8 cellular contexts compared by ENCODE assay signal in genomic region chr14:104864267-104865068, GRCh38. TPM values are rescaled to one million over a fixed set of nuclear protein-coding genes. Genes with fewer than 3 reads are reported as not detected.
DNase-seq lines count a peak whose midpoint lies in the region; ATAC-seq and TF ChIP-seq lines count a peak whose summit lies in the region.

No MANE protein-coding gene starts in this region.

- ATAC-seq in Right ventricle myocardium inferior (no peak), HG03460 (IDR thresholded peaks at IDR 0.05; ENCODE audit: unreplicated experiment) (no peak)

- no peak overlapping the region for H3K27ac Mint-ChIP-seq in activated CD4-positive, alpha-beta T cell treated with anti-CD3 and anti-CD28 coated beads, Interleukin-2, amount 10 ng/mL, durations not matched to agents 7 days and 5 days

- peak overlapping the region; percentile 34 for H3K4me3 Mint-ChIP-seq in activated CD4-positive, alpha-beta T cell treated with anti-CD3 and anti-CD28 coated beads, Interleukin-2, amount 10 ng/mL, durations not matched to agents 7 days and 5 days

- H3K9me3 Mint-ChIP-seq in activated CD4-positive, alpha-beta T cell treated with anti-CD3 and anti-CD28 coated beads, Interleukin-2, amount 10 ng/mL, durations not matched to agents 7 days and 5 days: no peaks in the 10 kb centered on the region

- CTCF ChIA-PET in activated CD4-positive, alpha-beta T cell treated with anti-CD3 and anti-CD28 coated beads, Interleukin-2, amount 10 ng/mL, durations not matched to agents 7 days and 5 days (lab: Charles Lee): interaction anchor here (1.5 kb wide), 1 partner anchor 38 kb away, joined by 5 read pairs; no protein-coding TSS in a partner anchor

- peak overlapping the region; percentile 84 for H2AFZ ChIP-seq in parathyroid adenoma

- H3K79me2 ChIP-seq in parathyroid adenoma: peaks cover 41% of the 10 kb centered on the region

- H3K36me3 ChIP-seq in cardiac muscle cell (no peaks in the 10 kb centered on the region), parathyroid adenoma (ENCODE audit: control insufficient read depth, insufficient read depth, low read length) (no peaks in the 10 kb centered on the region)

- H3K4me3 ChIP-seq in cardiac muscle cell (peak overlapping the region; percentile 73), foreskin fibroblast (ENCODE audit: low read depth in 1 of 2, low read length in 2 of 2) (peak overlapping the region; percentile 42 to 47), parathyroid adenoma (ENCODE audit: low read depth, low read length) (peak overlapping the region; percentile 68)

- TF ChIP-seq CTCF in cardiac muscle cell (IDR thresholded peaks at IDR 0.05; ENCODE audit: low read depth, low read length) (no peak), foreskin fibroblast (IDR thresholded peaks at IDR 0.05; ENCODE audit: low read depth, low read length) (no peak), parathyroid adenoma (IDR thresholded peaks at IDR 0.05) (no peak)

- peaks cover 27% of the 10 kb centered on the region for H3K27me3 Mint-ChIP-seq in activated CD4-positive, alpha-beta T cell treated with anti-CD3 and anti-CD28 coated beads, Interleukin-2, amount 10 ng/mL, durations not matched to agents 7 days and 5 days

- peak overlapping the region; percentile 61 for H3K9ac ChIP-seq in parathyroid adenoma

- DNase-seq in cardiac muscle cell (ENCODE audit: low read depth in 1 of 2, low spot score in 1 of 2) (peak; percentile 10 to 34), Right ventricle myocardium inferior (ENCODE audit: missing footprints) (no peak), foreskin fibroblast (peak in 1 of 2 donors; percentile 35), caudate nucleus (lab: John Stamatoyannopoulos, UW) (no peak), DMS153 (lab: John Stamatoyannopoulos, UW) (no peak)
- no peak for DNase-seq in activated CD4-positive, alpha-beta T cell treated with anti-CD3 and anti-CD28 coated beads, Interleukin-2, amount 10 ng/mL, durations not matched to agents 7 days and 5 days

- no peaks in the 10 kb centered on the region for H3K9me3 ChIP-seq in cardiac muscle cell (ENCODE audit: low read depth)
- no peaks in the 10 kb centered on the region for H3K9me3 ChIP-seq in parathyroid adenoma (ENCODE audit: control insufficient read depth, low read length)

- H3K27me3 ChIP-seq in cardiac muscle cell: peaks cover 18% of the 10 kb centered on the region
- H3K27me3 ChIP-seq in parathyroid adenoma (ENCODE audit: control insufficient read depth, insufficient read depth, low read length): no peaks in the 10 kb centered on the region

- POLR2A ChIA-PET in activated CD4-positive, alpha-beta T cell treated with anti-CD3 and anti-CD28 coated beads, Interleukin-2, amount 10 ng/mL, durations not matched to agents 7 days and 5 days (lab: Charles Lee): no interaction called here

- intact Hi-C loops in Right ventricle myocardium inferior (cut with DNase I): no loop called here

- peaks cover 12% of the 10 kb centered on the region for H3K4me1 Mint-ChIP-seq in activated CD4-positive, alpha-beta T cell treated with anti-CD3 and anti-CD28 coated beads, Interleukin-2, amount 10 ng/mL, durations not matched to agents 7 days and 5 days

- H3K4me2 ChIP-seq in parathyroid adenoma (ENCODE audit: low read length): peak overlapping the region; percentile 96

- H3K36me3 Mint-ChIP-seq in activated CD4-positive, alpha-beta T cell treated with anti-CD3 and anti-CD28 coated beads, Interleukin-2, amount 10 ng/mL, durations not matched to agents 7 days and 5 days (ENCODE audit: low read depth): no peaks in the 10 kb centered on the region

- H3K4me1 ChIP-seq in cardiac muscle cell (ENCODE audit: low read depth) (no peaks in the 10 kb centered on the region), parathyroid adenoma (no peaks in the 10 kb centered on the region)

- H3K27ac ChIP-seq in cardiac muscle cell (no peak overlapping the region), parathyroid adenoma (peak overlapping the region; percentile 84), caudate nucleus (ENCODE audit: low read depth, low read length) (no peak overlapping the region)

RNA-seq across cellular contexts. Expression of gene CEP170B, which starts 0.6 kb away (rescaled TPM):
- 26.5 and 39.5 TPM in 2 replicates for total RNA-seq in cardiac muscle cell
- polyA plus RNA-seq in cardiac muscle cell: 8.3 and 8.8 TPM in 2 replicates
- total RNA-seq in Right ventricle myocardium inferior: 10.5 TPM
- 1 to 10 TPM; 3.0 TPM for total RNA-seq in activated CD4-positive, alpha-beta T cell treated with anti-CD3 and anti-CD28 coated beads, Interleukin-2, amount 10 ng/mL, durations not matched to agents 7 days and 5 days

Comparison
In these comparisons a context has a peak if more than half of its experiments do, and no peak if none do; other contexts are left out.
1. DNase-seq: peak in cardiac muscle cell (2 of 2); none in Right ventricle myocardium inferior (single experiment), activated CD4-positive, alpha-beta T cell treated with anti-CD3 and anti-CD28 coated beads, Interleukin-2, amount 10 ng/mL, durations not matched to agents 7 days and 5 days (single experiment), caudate nucleus (0 of 61) and DMS153 (single experiment).
2. Peak in every context shown above with its lines, with median percentiles within 50 percentile points of each other: H3K4me3 ChIP-seq.